2 cellular contexts compared by ENCODE assay signal in the genomic region with DNA sequence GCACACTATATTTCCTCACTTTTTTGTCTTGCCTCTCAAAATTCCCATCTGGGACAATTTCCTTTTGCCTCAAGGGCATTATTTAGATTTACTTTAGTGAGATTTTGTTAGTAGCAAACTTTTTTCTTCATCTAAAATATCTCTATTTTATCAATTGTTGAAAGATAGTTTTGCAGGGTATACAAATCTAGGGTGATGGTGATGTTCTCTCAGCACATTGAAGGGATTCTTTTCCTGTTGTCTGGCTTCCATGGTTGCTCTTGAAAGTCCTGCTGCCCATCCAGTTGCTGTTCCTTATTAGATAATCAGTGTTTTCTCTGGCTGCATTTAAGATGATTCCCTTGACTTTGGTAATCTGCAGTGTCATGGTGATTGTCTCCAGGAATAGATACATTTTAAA.
A peak's percentile ranks its signal among the peaks of the same experiment; 100 is the strongest.
TF ChIP-seq lines count a peak whose summit lies in the region.

No MANE protein-coding gene starts in this region.

TF ChIP-seq in HepG2, 621 proteins besides CTCF, POLR2A, EP300 and RAD21 (continued from another document):
- TF ChIP-seq NFE2L2 (IDR thresholded peaks at IDR 0.05; ENCODE audit: low read length) = peak; percentile 18; the same call in 1 of the 2 replicates

TF ChIP-seq in HEK293, 187 proteins besides CTCF, POLR2A, EP300 and RAD21:
- TF ChIP-seq, protein P1, sequence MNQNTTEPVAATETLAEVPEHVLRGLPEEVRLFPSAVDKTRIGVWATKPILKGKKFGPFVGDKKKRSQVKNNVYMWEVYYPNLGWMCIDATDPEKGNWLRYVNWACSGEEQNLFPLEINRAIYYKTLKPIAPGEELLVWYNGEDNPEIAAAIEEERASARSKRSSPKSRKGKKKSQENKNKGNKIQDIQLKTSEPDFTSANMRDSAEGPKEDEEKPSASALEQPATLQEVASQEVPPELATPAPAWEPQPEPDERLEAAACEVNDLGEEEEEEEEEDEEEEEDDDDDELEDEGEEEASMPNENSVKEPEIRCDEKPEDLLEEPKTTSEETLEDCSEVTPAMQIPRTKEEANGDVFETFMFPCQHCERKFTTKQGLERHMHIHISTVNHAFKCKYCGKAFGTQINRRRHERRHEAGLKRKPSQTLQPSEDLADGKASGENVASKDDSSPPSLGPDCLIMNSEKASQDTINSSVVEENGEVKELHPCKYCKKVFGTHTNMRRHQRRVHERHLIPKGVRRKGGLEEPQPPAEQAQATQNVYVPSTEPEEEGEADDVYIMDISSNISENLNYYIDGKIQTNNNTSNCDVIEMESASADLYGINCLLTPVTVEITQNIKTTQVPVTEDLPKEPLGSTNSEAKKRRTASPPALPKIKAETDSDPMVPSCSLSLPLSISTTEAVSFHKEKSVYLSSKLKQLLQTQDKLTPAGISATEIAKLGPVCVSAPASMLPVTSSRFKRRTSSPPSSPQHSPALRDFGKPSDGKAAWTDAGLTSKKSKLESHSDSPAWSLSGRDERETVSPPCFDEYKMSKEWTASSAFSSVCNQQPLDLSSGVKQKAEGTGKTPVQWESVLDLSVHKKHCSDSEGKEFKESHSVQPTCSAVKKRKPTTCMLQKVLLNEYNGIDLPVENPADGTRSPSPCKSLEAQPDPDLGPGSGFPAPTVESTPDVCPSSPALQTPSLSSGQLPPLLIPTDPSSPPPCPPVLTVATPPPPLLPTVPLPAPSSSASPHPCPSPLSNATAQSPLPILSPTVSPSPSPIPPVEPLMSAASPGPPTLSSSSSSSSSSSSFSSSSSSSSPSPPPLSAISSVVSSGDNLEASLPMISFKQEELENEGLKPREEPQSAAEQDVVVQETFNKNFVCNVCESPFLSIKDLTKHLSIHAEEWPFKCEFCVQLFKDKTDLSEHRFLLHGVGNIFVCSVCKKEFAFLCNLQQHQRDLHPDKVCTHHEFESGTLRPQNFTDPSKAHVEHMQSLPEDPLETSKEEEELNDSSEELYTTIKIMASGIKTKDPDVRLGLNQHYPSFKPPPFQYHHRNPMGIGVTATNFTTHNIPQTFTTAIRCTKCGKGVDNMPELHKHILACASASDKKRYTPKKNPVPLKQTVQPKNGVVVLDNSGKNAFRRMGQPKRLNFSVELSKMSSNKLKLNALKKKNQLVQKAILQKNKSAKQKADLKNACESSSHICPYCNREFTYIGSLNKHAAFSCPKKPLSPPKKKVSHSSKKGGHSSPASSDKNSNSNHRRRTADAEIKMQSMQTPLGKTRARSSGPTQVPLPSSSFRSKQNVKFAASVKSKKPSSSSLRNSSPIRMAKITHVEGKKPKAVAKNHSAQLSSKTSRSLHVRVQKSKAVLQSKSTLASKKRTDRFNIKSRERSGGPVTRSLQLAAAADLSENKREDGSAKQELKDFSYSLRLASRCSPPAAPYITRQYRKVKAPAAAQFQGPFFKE (tag by site-specific recombination; IDR thresholded peaks at IDR 0.05; ENCODE audit: borderline replicate concordance) = no peak
- TF ChIP-seq ZNF530 (tag by site-specific recombination; IDR thresholded peaks at IDR 0.05; ENCODE audit: low read depth) = no peak
- TF ChIP-seq ZNF37A (tag by site-specific recombination; IDR thresholded peaks at IDR 0.05) = no peak
- peak; percentile 42 for TF ChIP-seq SETDB1 (IDR thresholded peaks at IDR 0.05; ENCODE audit: insufficient read length, low read length)
- TF ChIP-seq ZBTB20 (tag by site-specific recombination; IDR thresholded peaks at IDR 0.05) = no peak
- no peak for TF ChIP-seq ZNF654 (tag by site-specific recombination; IDR thresholded peaks at IDR 0.05; ENCODE audit: low read depth)
- no peak for TF ChIP-seq SP7 (tag by site-specific recombination; IDR thresholded peaks at IDR 0.05)
